In the genomic region with DNA sequence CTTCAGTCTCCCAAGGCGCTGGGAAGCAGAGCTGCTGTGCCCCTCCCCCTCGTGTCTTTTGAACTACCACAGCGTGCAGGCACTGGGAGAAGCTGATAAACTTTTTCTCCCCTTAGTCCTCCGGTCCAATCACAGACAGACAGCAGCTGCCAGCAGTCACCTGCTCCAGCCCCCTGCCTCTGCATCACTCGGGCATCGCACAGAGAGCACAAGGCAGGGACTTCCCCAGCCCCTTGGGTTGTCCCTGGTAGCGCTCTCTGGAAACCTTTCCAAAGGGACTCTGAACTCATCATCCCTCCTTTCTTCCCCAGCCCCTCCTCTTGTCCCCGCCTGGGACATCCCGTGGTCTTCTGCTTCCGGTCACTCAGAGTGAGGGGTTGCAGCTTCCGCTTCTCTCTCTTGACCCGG, we compare ENCODE assay signal across 1 cellular context.
A peak's percentile ranks its signal among the peaks of the same experiment; 100 is the strongest.
TF ChIP-seq lines count a peak whose summit lies in the region.

No MANE protein-coding gene starts in this region.

TF ChIP-seq in WTC11, 78 proteins besides CTCF, POLR2A, EP300 and RAD21 (continued from another document):
- TF ChIP-seq, protein P1, sequence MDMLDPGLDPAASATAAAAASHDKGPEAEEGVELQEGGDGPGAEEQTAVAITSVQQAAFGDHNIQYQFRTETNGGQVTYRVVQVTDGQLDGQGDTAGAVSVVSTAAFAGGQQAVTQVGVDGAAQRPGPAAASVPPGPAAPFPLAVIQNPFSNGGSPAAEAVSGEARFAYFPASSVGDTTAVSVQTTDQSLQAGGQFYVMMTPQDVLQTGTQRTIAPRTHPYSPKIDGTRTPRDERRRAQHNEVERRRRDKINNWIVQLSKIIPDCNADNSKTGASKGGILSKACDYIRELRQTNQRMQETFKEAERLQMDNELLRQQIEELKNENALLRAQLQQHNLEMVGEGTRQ (CRISPR knock-in tag; IDR thresholded peaks at IDR 0.05), result peak; percentile 35; the same call in 1 of the 2 replicates
- TF ChIP-seq, protein P2, sequence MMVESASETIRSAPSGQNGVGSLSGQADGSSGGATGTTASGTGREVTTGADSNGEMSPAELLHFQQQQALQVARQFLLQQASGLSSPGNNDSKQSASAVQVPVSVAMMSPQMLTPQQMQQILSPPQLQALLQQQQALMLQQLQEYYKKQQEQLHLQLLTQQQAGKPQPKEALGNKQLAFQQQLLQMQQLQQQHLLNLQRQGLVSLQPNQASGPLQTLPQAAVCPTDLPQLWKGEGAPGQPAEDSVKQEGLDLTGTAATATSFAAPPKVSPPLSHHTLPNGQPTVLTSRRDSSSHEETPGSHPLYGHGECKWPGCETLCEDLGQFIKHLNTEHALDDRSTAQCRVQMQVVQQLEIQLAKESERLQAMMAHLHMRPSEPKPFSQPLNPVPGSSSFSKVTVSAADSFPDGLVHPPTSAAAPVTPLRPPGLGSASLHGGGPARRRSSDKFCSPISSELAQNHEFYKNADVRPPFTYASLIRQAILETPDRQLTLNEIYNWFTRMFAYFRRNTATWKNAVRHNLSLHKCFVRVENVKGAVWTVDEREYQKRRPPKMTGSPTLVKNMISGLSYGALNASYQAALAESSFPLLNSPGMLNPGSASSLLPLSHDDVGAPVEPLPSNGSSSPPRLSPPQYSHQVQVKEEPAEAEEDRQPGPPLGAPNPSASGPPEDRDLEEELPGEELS (CRISPR knock-in tag; IDR thresholded peaks at IDR 0.05), result 0 out of 2 replicates have a peak, but pooled peaks have one; percentile 17
- TF ChIP-seq MXD4 (CRISPR knock-in tag; IDR thresholded peaks at IDR 0.05; ENCODE audit: borderline replicate concordance) (no peak), ETV6 (CRISPR knock-in tag; IDR thresholded peaks at IDR 0.05) (peak; percentile 22; the same call in 1 of the 2 replicates)
- TF ChIP-seq, protein P3, sequence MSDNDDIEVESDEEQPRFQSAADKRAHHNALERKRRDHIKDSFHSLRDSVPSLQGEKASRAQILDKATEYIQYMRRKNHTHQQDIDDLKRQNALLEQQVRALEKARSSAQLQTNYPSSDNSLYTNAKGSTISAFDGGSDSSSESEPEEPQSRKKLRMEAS (CRISPR knock-in tag; IDR thresholded peaks at IDR 0.05), result 0 out of 2 replicates have a peak, but pooled peaks have one; percentile 54
